20 cellular contexts compared by ENCODE assay signal in genomic region chr6:117536317-117536716, GRCh38. TPM values are rescaled to one million over a fixed set of nuclear protein-coding genes. Genes with fewer than 3 reads are reported as not detected.
DNase-seq lines count a peak whose midpoint lies in the region; ATAC-seq, FAIRE-seq and TF ChIP-seq lines count a peak whose summit lies in the region.
"Had no signal": no experiment of that assay in that cellular context is flagged by ENCODE, and none has a peak within 500 bp of the region (broad histone marks: within the 10 kb centered on the region; RNA-seq: fewer than 3 reads in every experiment).

No MANE protein-coding gene starts in this region.

- H3K27ac Mint-ChIP-seq in WTC11 (peak overlapping the region; percentile 0; the same call in 1 of the 2 replicates), type B pancreatic cell (peak overlapping the region; percentile 33)
- H3K27ac Mint-ChIP-seq: activated naive CD4-positive, alpha-beta T cell treated with anti-CD3 and anti-CD28 coated beads, Interleukin-2, amount 10 ng/mL, durations not matched to agents 7 days and 5 days; immature natural killer cell; nephron had no signal

- FAIRE-seq in D721Med (lab: Jason Lieb, UNC): no peak
- FAIRE-seq: G401.6 had no signal

- TF ChIP-seq CTCF in WTC11 (IDR thresholded peaks at IDR 0.05): no peak
- no peak for TF ChIP-seq CTCF in fibroblast of the aortic adventitia (IDR thresholded peaks at IDR 0.05; ENCODE audit: insufficient read depth, low read length)
- TF ChIP-seq CTCF in type B pancreatic cell (conservative IDR thresholded peaks at IDR 0.05): no peak
- TF ChIP-seq CTCF in D721Med (IDR thresholded peaks at IDR 0.05; ENCODE audit: insufficient read depth, missing control alignments): no peak

- no peaks in the 10 kb centered on the region for H3K27me3 ChIP-seq in HUES6 (ENCODE audit: control insufficient read depth, insufficient read depth, low read length)
- H3K27me3 ChIP-seq: BE2C, body of pancreas, Peyer's patch, spleen, vagina had no signal

- H3K4me1 ChIP-seq in HUES6 (ENCODE audit: control insufficient read depth, insufficient read depth, low read length): peaks cover 8% of the 10 kb centered on the region; the same call in 1 of the 2 replicates
- H3K4me1 ChIP-seq: BE2C, body of pancreas, Peyer's patch, spleen, vagina had no signal

- H3K27me3 Mint-ChIP-seq in WTC11 (ENCODE audit: low read depth): no peaks in the 10 kb centered on the region
- no peaks in the 10 kb centered on the region for H3K27me3 Mint-ChIP-seq in type B pancreatic cell
- H3K27me3 Mint-ChIP-seq: activated naive CD4-positive, alpha-beta T cell treated with anti-CD3 and anti-CD28 coated beads, Interleukin-2, amount 10 ng/mL, durations not matched to agents 7 days and 5 days had no signal

- H3K9me3 Mint-ChIP-seq in WTC11: no peaks in the 10 kb centered on the region
- H3K9me3 Mint-ChIP-seq in type B pancreatic cell: no peaks in the 10 kb centered on the region
- H3K9me3 Mint-ChIP-seq: activated CD4-positive, alpha-beta T cell treated with anti-CD3 and anti-CD28 coated beads, Interleukin-2, amount 10 ng/mL, durations not matched to agents 7 days and 5 days; activated naive CD4-positive, alpha-beta T cell treated with anti-CD3 and anti-CD28 coated beads, Interleukin-2, amount 10 ng/mL, durations not matched to agents 7 days and 5 days; immature natural killer cell; nephron had no signal

- no peaks in the 10 kb centered on the region for H3K9me3 ChIP-seq in HUES6 (ENCODE audit: control insufficient read depth, insufficient read depth, low read depth, low read length)
- H3K9me3 ChIP-seq: BE2C, body of pancreas, Peyer's patch, spleen, vagina had no signal

- no peak for ATAC-seq in WTC11
- ATAC-seq: body of pancreas had no signal

- DNase-seq in WTC11 (ENCODE audit: low spot score) (no peak), fibroblast of the aortic adventitia (ENCODE audit: low read depth) (peak; percentile 69), type B pancreatic cell (ENCODE audit: extremely low spot score, unreplicated experiment) (no peak), hippocampal formation (lab: John Stamatoyannopoulos, UW) (no peak), D721Med (ENCODE audit: insufficient read length, low spot score) (no peak)
- no peak for DNase-seq in activated CD4-positive, CD25-positive, alpha-beta regulatory T cell (lab: John Stamatoyannopoulos, UW)
- DNase-seq: activated CD4-positive, alpha-beta T cell treated with anti-CD3 and anti-CD28 coated beads, Interleukin-2, amount 10 ng/mL, durations not matched to agents 7 days and 5 days; activated naive CD4-positive, alpha-beta T cell treated with anti-CD3 and anti-CD28 coated beads, Interleukin-2, amount 10 ng/mL, durations not matched to agents 7 days and 5 days; BE2C; body of pancreas; immature natural killer cell; NCI-H1436 treated with DMSO at 0.1 percent for 48 hours; Peyer's patch; spleen; stimulated activated CD8-positive, alpha-beta memory T cell treated with anti-CD3 and anti-CD28 coated beads, Interleukin-4, amount 100 ng/mL, for 48 hours; SW 1271 had no signal

- H3K9ac ChIP-seq in HUES6 (ENCODE audit: low read length): peak overlapping the region; percentile 52

- H3K4me1 Mint-ChIP-seq in WTC11: peaks cover 3% of the 10 kb centered on the region; the same call in 1 of the 2 replicates
- peaks cover 10% of the 10 kb centered on the region for H3K4me1 Mint-ChIP-seq in type B pancreatic cell (ENCODE audit: unreplicated experiment)
- H3K4me1 Mint-ChIP-seq: nephron had no signal

- CTCF ChIA-PET in WTC11 (lab: Charles Lee): interaction anchor here (1.6 kb wide), 1 partner anchor 14 kb away, joined by 4 read pairs; no protein-coding TSS in a partner anchor

- H3K36me3 Mint-ChIP-seq in WTC11: peaks cover 11% of the 10 kb centered on the region
- H3K36me3 Mint-ChIP-seq in type B pancreatic cell: peaks cover 4% of the 10 kb centered on the region

- peak overlapping the region; percentile 2; the same call in 1 of the 2 replicates for H3K27ac ChIP-seq in HUES6 (ENCODE audit: low read depth, low read length)
- H3K27ac ChIP-seq: body of pancreas, Peyer's patch, spleen, vagina had no signal

- POLR2A ChIA-PET in WTC11 (lab: Charles Lee): no interaction called here

- H3K4me3 ChIP-seq in HUES6 (ENCODE audit: low read depth, low read length): no peak overlapping the region
- H3K4me3 ChIP-seq in fibroblast of the aortic adventitia (ENCODE audit: low read depth, low read length): no peak overlapping the region
- H3K4me3 ChIP-seq: body of pancreas, Peyer's patch, spleen, vagina had no signal

- H3K4me3 Mint-ChIP-seq in WTC11 (no peak overlapping the region), type B pancreatic cell (no peak overlapping the region)
- H3K4me3 Mint-ChIP-seq: activated CD4-positive, alpha-beta T cell treated with anti-CD3 and anti-CD28 coated beads, Interleukin-2, amount 10 ng/mL, durations not matched to agents 7 days and 5 days; activated naive CD4-positive, alpha-beta T cell treated with anti-CD3 and anti-CD28 coated beads, Interleukin-2, amount 10 ng/mL, durations not matched to agents 7 days and 5 days; immature natural killer cell; nephron had no signal

- H3K36me3 ChIP-seq in HUES6 (ENCODE audit: control insufficient read depth, insufficient read depth, low read length): peaks cover 7% of the 10 kb centered on the region; the same call in 1 of the 2 replicates
- H3K36me3 ChIP-seq: BE2C, vagina had no signal

TF ChIP-seq in WTC11, 78 proteins besides CTCF, POLR2A, EP300 and RAD21:
- TF ChIP-seq FOXP1 (CRISPR knock-in tag; IDR thresholded peaks at IDR 0.05; ENCODE audit: borderline replicate concordance) (no peak), NR1H2 (CRISPR knock-in tag; IDR thresholded peaks at IDR 0.05) (no peak), ZNF121 (CRISPR knock-in tag; IDR thresholded peaks at IDR 0.05) (no peak), RELA (CRISPR knock-in tag; IDR thresholded peaks at IDR 0.05; ENCODE audit: borderline replicate concordance) (no peak), NR3C1 (CRISPR knock-in tag; conservative IDR thresholded peaks at IDR 0.05; ENCODE audit: low read depth) (no peak), ZNF416 (CRISPR knock-in tag; IDR thresholded peaks at IDR 0.05) (no peak), SP1 (CRISPR knock-in tag; conservative IDR thresholded peaks at IDR 0.05) (no peak), TCF7 (CRISPR knock-in tag; IDR thresholded peaks at IDR 0.05; ENCODE audit: low read depth) (no peak), IRF2 (CRISPR knock-in tag; IDR thresholded peaks at IDR 0.05; ENCODE audit: borderline replicate concordance, low read depth) (no peak), JUN (CRISPR knock-in tag; IDR thresholded peaks at IDR 0.05) (no peak), KAT7 (CRISPR knock-in tag; IDR thresholded peaks at IDR 0.05; ENCODE audit: borderline replicate concordance) (no peak)
- TF ChIP-seq, protein P1, sequence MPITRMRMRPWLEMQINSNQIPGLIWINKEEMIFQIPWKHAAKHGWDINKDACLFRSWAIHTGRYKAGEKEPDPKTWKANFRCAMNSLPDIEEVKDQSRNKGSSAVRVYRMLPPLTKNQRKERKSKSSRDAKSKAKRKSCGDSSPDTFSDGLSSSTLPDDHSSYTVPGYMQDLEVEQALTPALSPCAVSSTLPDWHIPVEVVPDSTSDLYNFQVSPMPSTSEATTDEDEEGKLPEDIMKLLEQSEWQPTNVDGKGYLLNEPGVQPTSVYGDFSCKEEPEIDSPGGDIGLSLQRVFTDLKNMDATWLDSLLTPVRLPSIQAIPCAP (CRISPR knock-in tag; IDR thresholded peaks at IDR 0.05): no peak
- TF ChIP-seq, protein P2, sequence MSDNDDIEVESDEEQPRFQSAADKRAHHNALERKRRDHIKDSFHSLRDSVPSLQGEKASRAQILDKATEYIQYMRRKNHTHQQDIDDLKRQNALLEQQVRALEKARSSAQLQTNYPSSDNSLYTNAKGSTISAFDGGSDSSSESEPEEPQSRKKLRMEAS (CRISPR knock-in tag; IDR thresholded peaks at IDR 0.05): no peak
- TF ChIP-seq, protein P3, sequence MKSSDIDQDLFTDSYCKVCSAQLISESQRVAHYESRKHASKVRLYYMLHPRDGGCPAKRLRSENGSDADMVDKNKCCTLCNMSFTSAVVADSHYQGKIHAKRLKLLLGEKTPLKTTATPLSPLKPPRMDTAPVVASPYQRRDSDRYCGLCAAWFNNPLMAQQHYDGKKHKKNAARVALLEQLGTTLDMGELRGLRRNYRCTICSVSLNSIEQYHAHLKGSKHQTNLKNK (CRISPR knock-in tag; IDR thresholded peaks at IDR 0.05): no peak

RNA-seq across cellular contexts. Expression of gene DCBLD1, which starts 53.8 kb away (rescaled TPM):
- total RNA-seq in WTC11 (2021): 9.6 to 11.2 TPM (median 10.6 TPM) in 3 replicates
- total RNA-seq in fibroblast of the aortic adventitia (ENCODE audit: low replicate concordance): 6.7 and 27.4 TPM in 2 replicates
- 9.0 and 15.0 TPM in 2 replicates for total RNA-seq in type B pancreatic cell (ENCODE audit: low replicate concordance)
